In genomic region chr6:97757575-97757974, GRCh38 we compare ENCODE assay signal across 8 cellular contexts.
"Had no signal": no experiment of that assay in that cellular context is flagged by ENCODE, and none has a peak within 500 bp of the region (broad histone marks: within the 10 kb centered on the region; RNA-seq: fewer than 3 reads in every experiment).

No MANE protein-coding gene starts in this region.

- H3K9ac ChIP-seq: GM23248 had no signal

- H3K27ac Mint-ChIP-seq: H9, HFFc6 had no signal

- H3K9me3 Mint-ChIP-seq: H9 had no signal

- H2AFZ ChIP-seq: GM23248 had no signal

- ATAC-seq: K562 had no signal

- H3K4me3 Mint-ChIP-seq: H9, HFFc6 had no signal

- H3K4me3 ChIP-seq: GM23248, K562 had no signal

- DNase-seq: GM23248, H9, HCEC 1CT, HFFc6, IMR-90, KG1 had no signal

- H3K27ac ChIP-seq: GM23248, HL-60 had no signal
